Comparison of ENCODE assay signal across 30 cellular contexts in the genomic region with DNA sequence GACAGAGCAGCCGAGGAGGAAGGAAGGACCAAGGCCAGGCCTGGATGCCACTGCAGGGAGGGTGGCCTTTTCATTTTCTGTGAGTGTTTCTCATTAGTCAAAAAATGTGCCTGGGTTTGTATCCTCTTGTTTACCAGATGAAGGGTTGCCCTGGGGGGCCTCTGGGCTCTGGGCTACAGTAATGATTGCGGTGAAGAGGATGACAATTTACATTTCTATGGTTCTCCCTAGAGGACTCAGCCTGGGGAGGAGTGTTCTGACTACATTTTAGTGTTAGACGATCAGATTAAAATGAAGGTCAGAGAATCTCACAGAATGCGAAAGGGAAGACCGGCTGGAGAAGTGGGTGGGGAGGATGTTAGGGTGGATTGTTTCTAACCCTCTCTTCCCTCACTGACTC.
A peak's percentile ranks its signal among the peaks of the same experiment; 100 is the strongest.
DNase-seq lines count a peak whose midpoint lies in the region; ATAC-seq and TF ChIP-seq lines count a peak whose summit lies in the region.
"Had no signal": no experiment of that assay in that cellular context is flagged by ENCODE, and none has a peak within 500 bp of the region (broad histone marks: within the 10 kb centered on the region; RNA-seq: fewer than 3 reads in every experiment).

No MANE protein-coding gene starts in this region.

- H4K91ac ChIP-seq in trophoblast cell (ENCODE audit: low read depth, low read length) = no peak overlapping the region

- intact Hi-C loops in mucosa of descending colon (cut with DNase I, micrococcal nuclease) = no loop called here

- no peak overlapping the region for H2BK120ac ChIP-seq in trophoblast cell (ENCODE audit: insufficient read depth, low read length, poor library complexity)

- peak overlapping the region; percentile 50 for H3K4me3 Mint-ChIP-seq in GM23338
- H3K4me3 Mint-ChIP-seq: activated naive CD8-positive, alpha-beta T cell treated with anti-CD3 and anti-CD28 coated beads for 36 hours; activated T-cell treated with anti-CD3 and anti-CD28 coated beads, Interleukin-2, amount 50 U/mL, for 24 hours; nephron progenitor cell; stimulated activated effector memory CD8-positive, alpha-beta T cell treated with anti-CD3 and anti-CD28 coated beads, Interleukin-12 subunit alpha, Interleukin-12 subunit beta, amount 100 ng/mL, for 72 hours had no signal

- H3K4me1 ChIP-seq in GM23338 (ENCODE audit: insufficient read depth) (peaks cover 14% of the 10 kb centered on the region), trophoblast cell (ENCODE audit: control insufficient read depth in 1 of 2, insufficient read depth in 2 of 2, low read length in 2 of 2) (peaks cover 11 to 14% of the 10 kb centered on the region in 2 experiments), mucosa of descending colon (ENCODE audit: low read depth) (no peaks in the 10 kb centered on the region)
- H3K4me1 ChIP-seq: ascending aorta, SJSA1, transverse colon had no signal

- H3K79me2 ChIP-seq in GM23338 (replicated peaks; ENCODE audit: insufficient read depth) (no peaks in the 10 kb centered on the region), trophoblast cell (ENCODE audit: control insufficient read depth, insufficient read depth, low read length, poor library complexity) (no peaks in the 10 kb centered on the region)

- no peaks in the 10 kb centered on the region for H3K27me3 ChIP-seq in GM23338 (ENCODE audit: insufficient read depth)
- no peaks in the 10 kb centered on the region for H3K27me3 ChIP-seq in trophoblast cell (ENCODE audit: insufficient read depth, low read length)
- H3K27me3 ChIP-seq: ascending aorta; BLaER1 treated with 17β-estradiol and CSF1 and Interleukin-3, amounts not matched to agents 10 nM and 100 nM; ovary; SJSA1; transverse colon had no signal

- H3K4me3 ChIP-seq in GM23338 = peak overlapping the region; percentile 41
- no peak overlapping the region for H3K4me3 ChIP-seq in trophoblast cell (ENCODE audit: low read depth, low read length)
- no peak overlapping the region for H3K4me3 ChIP-seq in mucosa of descending colon
- H3K4me3 ChIP-seq: ascending aorta; BLaER1 treated with 17β-estradiol and CSF1 and Interleukin-3, amounts not matched to agents 10 nM and 100 nM; ovary; SJSA1; transverse colon had no signal

- H3K9me3 Mint-ChIP-seq in GM23338 = peaks cover 10% of the 10 kb centered on the region; the same call in 2 of the 3 replicates
- H3K9me3 Mint-ChIP-seq: activated naive CD8-positive, alpha-beta T cell treated with anti-CD3 and anti-CD28 coated beads for 36 hours; activated T-cell treated with anti-CD3 and anti-CD28 coated beads, Interleukin-2, amount 50 U/mL, for 24 hours; stimulated activated effector memory CD8-positive, alpha-beta T cell treated with anti-CD3 and anti-CD28 coated beads, Interleukin-12 subunit alpha, Interleukin-12 subunit beta, amount 100 ng/mL, for 72 hours had no signal

- TF ChIP-seq CTCF in GM23338 (conservative IDR thresholded peaks at IDR 0.05; ENCODE audit: low read depth in 2 of 2) (no peak), mucosa of descending colon (IDR thresholded peaks at IDR 0.05) (no peak)

- H3K27ac Mint-ChIP-seq in GM23338 = peak overlapping the region; percentile 94
- H3K27ac Mint-ChIP-seq: activated naive CD8-positive, alpha-beta T cell treated with anti-CD3 and anti-CD28 coated beads for 36 hours; activated T-cell treated with anti-CD3 and anti-CD28 coated beads, Interleukin-2, amount 50 U/mL, for 24 hours; nephron progenitor cell; stimulated activated effector memory CD8-positive, alpha-beta T cell treated with anti-CD3 and anti-CD28 coated beads, Interleukin-12 subunit alpha, Interleukin-12 subunit beta, amount 100 ng/mL, for 72 hours had no signal

- H3F3A ChIP-seq in GM23338 (replicated peaks; ENCODE audit: low read depth) = peaks cover 6% of the 10 kb centered on the region; the same call in 1 of the 2 replicates

- no peak overlapping the region for H3K9ac ChIP-seq in trophoblast cell (ENCODE audit: low read length)
- H3K9ac ChIP-seq: BLaER1 treated with 17β-estradiol and CSF1 and Interleukin-3, amounts not matched to agents 10 nM and 100 nM had no signal

- H3K9me2 ChIP-seq in GM23338 (ENCODE audit: insufficient read depth) = 0 out of 2 replicates have a peak, but pooled peaks cover 3% of the 10 kb centered on the region

- H3K18ac ChIP-seq in trophoblast cell (ENCODE audit: low read length) = no peak overlapping the region

- H2AK5ac ChIP-seq in trophoblast cell (ENCODE audit: low read length) = no peak overlapping the region

- no peaks in the 10 kb centered on the region for H3K9me3 ChIP-seq in trophoblast cell (ENCODE audit: insufficient read depth, low read depth, low read length)
- H3K9me3 ChIP-seq in mucosa of descending colon = no peaks in the 10 kb centered on the region
- H3K9me3 ChIP-seq: ascending aorta, ovary, SJSA1, transverse colon had no signal

- H2AFZ ChIP-seq in GM23338 = no peak overlapping the region
- no peak overlapping the region for H2AFZ ChIP-seq in trophoblast cell (ENCODE audit: insufficient read depth, low read length, poor library complexity)

- no peak overlapping the region for H3K4ac ChIP-seq in trophoblast cell (ENCODE audit: low read depth, low read length)

- no CpG with 5 or more reads among the region's 5 CpGs for WGBS in trophoblast cell (ENCODE audit: extremely low coverage, insufficient coverage, insufficient read length)

- H3K36me3 Mint-ChIP-seq in GM23338 (ENCODE audit: low read depth) = peaks cover 8% of the 10 kb centered on the region; the same call in 2 of the 3 replicates
- H3K36me3 Mint-ChIP-seq: activated naive CD8-positive, alpha-beta T cell treated with anti-CD3 and anti-CD28 coated beads for 36 hours; stimulated activated effector memory CD8-positive, alpha-beta T cell treated with anti-CD3 and anti-CD28 coated beads, Interleukin-12 subunit alpha, Interleukin-12 subunit beta, amount 100 ng/mL, for 72 hours had no signal

- peaks cover 15% of the 10 kb centered on the region for H3K27me3 Mint-ChIP-seq in GM23338 (ENCODE audit: insufficient read depth, low read depth, poor library complexity)
- H3K27me3 Mint-ChIP-seq: activated naive CD8-positive, alpha-beta T cell treated with anti-CD3 and anti-CD28 coated beads for 36 hours; activated T-cell treated with anti-CD3 and anti-CD28 coated beads, Interleukin-2, amount 50 U/mL, for 24 hours had no signal

- DNase-seq in GM23338 (ENCODE audit: low spot score) = peak; percentile 75
- peak; percentile 4 for DNase-seq in RPMI7951 (ENCODE audit: low read depth)
- DNase-seq in fibroblast of peridontal ligament (ENCODE audit: extremely low read depth) = peak; percentile 4
- DNase-seq in trophoblast cell = peak; percentile 82 to 93
- DNase-seq in amniotic stem cell (lab: John Stamatoyannopoulos, UW) = no peak
- DNase-seq in mucosa of descending colon = no peak
- DNase-seq in cortex of kidney (lab: John Stamatoyannopoulos, UW) = no peak
- DNase-seq: activated CD4-positive, CD25-positive, alpha-beta regulatory T cell; activated effector memory CD4-positive, alpha-beta T cell treated with anti-CD3 and anti-CD28 coated beads, Interleukin-2, amount 50 U/mL, for 16 hours; activated naive CD8-positive, alpha-beta T cell treated with anti-CD3 and anti-CD28 coated beads for 36 hours; activated T-cell treated with anti-CD3 and anti-CD28 coated beads, Interleukin-2, amount 50 U/mL, for 24 hours; DMS53; effector CD8-positive, alpha-beta T cell; GOT3; Kasumi-1; left colon; MV-4-11; NCI-H146; NCI-H446; NCI-H774; nephron progenitor cell; ovary; T-helper 1 cell; transverse colon had no signal

- peak overlapping the region; percentile 80 for H3K27ac ChIP-seq in GM23338 (ENCODE audit: low read depth)
- H3K27ac ChIP-seq in trophoblast cell (ENCODE audit: low read depth, low read length) = no peak overlapping the region
- H3K27ac ChIP-seq: ascending aorta; BLaER1 treated with 17β-estradiol and CSF1 and Interleukin-3, amounts not matched to agents 10 nM and 100 nM; epithelial cell of prostate; ovary; SJSA1; transverse colon had no signal

- ATAC-seq in GM23338 (peak; percentile 88), mucosa of descending colon (no peak), HG03196 (IDR thresholded peaks at IDR 0.05; ENCODE audit: unreplicated experiment) (no peak)
- ATAC-seq: left colon; stimulated activated effector memory CD8-positive, alpha-beta T cell treated with anti-CD3 and anti-CD28 coated beads, Interleukin-12 subunit alpha, Interleukin-12 subunit beta, amount 100 ng/mL, for 72 hours had no signal

- no peak overlapping the region for H4K12ac ChIP-seq in trophoblast cell (ENCODE audit: low read depth, low read length)

- H3K4me2 ChIP-seq in GM23338 (peak overlapping the region; percentile 71), trophoblast cell (ENCODE audit: low read length) (peak overlapping the region; percentile 10)
- H3K4me2 ChIP-seq: BLaER1 treated with 17β-estradiol and CSF1 and Interleukin-3, amounts not matched to agents 10 nM and 100 nM had no signal

- H3K36me3 ChIP-seq in GM23338 (ENCODE audit: insufficient read depth) (no peaks in the 10 kb centered on the region), trophoblast cell (ENCODE audit: control insufficient read depth in 1 of 2, insufficient read depth in 2 of 2, low read length in 2 of 2) (no peaks in the 10 kb centered on the region), mucosa of descending colon (ENCODE audit: low read depth) (no peaks in the 10 kb centered on the region)
- H3K36me3 ChIP-seq: ascending aorta; BLaER1 treated with 17β-estradiol and CSF1 and Interleukin-3, amounts not matched to agents 10 nM and 100 nM; ovary; SJSA1; transverse colon had no signal

- peaks cover 3% of the 10 kb centered on the region for H3K79me1 ChIP-seq in trophoblast cell (ENCODE audit: low read length)

- no peak overlapping the region for H2BK12ac ChIP-seq in trophoblast cell (ENCODE audit: low read length)

- H4K20me1 ChIP-seq in GM23338 (replicated peaks; ENCODE audit: insufficient read depth) = no peaks in the 10 kb centered on the region
- H4K20me1 ChIP-seq: BLaER1 treated with 17β-estradiol and CSF1 and Interleukin-3, amounts not matched to agents 10 nM and 100 nM had no signal

- no peak overlapping the region for H3K23ac ChIP-seq in trophoblast cell (ENCODE audit: low read length)

- H4K8ac ChIP-seq in trophoblast cell (ENCODE audit: low read depth, low read length) = no peak overlapping the region

- H3K14ac ChIP-seq in trophoblast cell (ENCODE audit: low read length) = no peak overlapping the region

- H3K4me1 Mint-ChIP-seq in GM23338 = peaks cover 24% of the 10 kb centered on the region
- H3K4me1 Mint-ChIP-seq: activated naive CD8-positive, alpha-beta T cell treated with anti-CD3 and anti-CD28 coated beads for 36 hours; stimulated activated effector memory CD8-positive, alpha-beta T cell treated with anti-CD3 and anti-CD28 coated beads, Interleukin-12 subunit alpha, Interleukin-12 subunit beta, amount 100 ng/mL, for 72 hours had no signal

- no peak overlapping the region for H2BK5ac ChIP-seq in trophoblast cell (ENCODE audit: low read depth, low read length, poor library complexity)

TF ChIP-seq in GM23338, 12 proteins besides CTCF, POLR2A, EP300 and RAD21:
- TF ChIP-seq EZH2phosphoT487 (IDR thresholded peaks at IDR 0.05; ENCODE audit: unreplicated experiment) = no peak
- TF ChIP-seq NANOG (IDR thresholded peaks at IDR 0.05; ENCODE audit: borderline replicate concordance) = peak; percentile 60; the same call in 1 of the 2 replicates
- TF ChIP-seq POLR2AphosphoS5 (IDR thresholded peaks at IDR 0.05; ENCODE audit: low read depth) = no peak
- TF ChIP-seq ZNF114 (CRISPR knock-in tag; IDR thresholded peaks at IDR 0.05) = no peak

Comparison
In these comparisons a context has a peak if more than half of its experiments do, and no peak if none do; other contexts are left out.
1. DNase-seq: peak in GM23338 (single experiment), RPMI7951 (single experiment), fibroblast of peridontal ligament (single experiment) and trophoblast cell (2 of 2); none in amniotic stem cell (single experiment), mucosa of descending colon (0 of 3) and cortex of kidney (single experiment).